Comparison of ENCODE assay signal across 15 cellular contexts in the genomic region with DNA sequence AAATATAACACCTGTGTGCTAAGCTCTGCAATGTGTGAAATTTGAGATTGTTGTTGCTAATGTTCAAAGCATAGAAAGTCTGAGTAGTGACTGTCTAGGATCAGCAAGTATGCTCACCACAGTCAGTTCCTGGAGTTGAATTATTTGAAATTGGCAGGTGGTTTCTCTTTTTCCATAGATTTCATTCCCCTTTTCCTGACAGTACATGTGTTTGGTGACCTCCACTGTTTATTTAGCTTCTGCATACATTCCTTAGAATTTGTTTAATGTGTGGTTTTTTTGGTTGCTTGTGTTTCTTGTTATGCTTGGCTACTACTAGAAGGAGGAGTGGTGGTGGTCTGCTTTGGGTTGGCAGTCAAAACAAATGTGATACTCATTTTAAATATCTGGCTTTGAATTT. TPM values are rescaled to one million over a fixed set of nuclear protein-coding genes. Genes with fewer than 3 reads are reported as not detected.
"Had no signal": no experiment of that assay in that cellular context is flagged by ENCODE, and none has a peak within 500 bp of the region (broad histone marks: within the 10 kb centered on the region; RNA-seq: fewer than 3 reads in every experiment).

No MANE protein-coding gene starts in this region.

- DNase-seq: activated CD4-positive, alpha-beta T cell treated with anti-CD3 and anti-CD28 coated beads, Interleukin-2, amount 10 ng/mL, durations not matched to agents 24 days and 14 days; activated CD8-positive, alpha-beta T cell treated with anti-CD3 and anti-CD28 coated beads for 36 hours; activated naive CD4-positive, alpha-beta T cell treated with anti-CD3 and anti-CD28 coated beads for 36 hours; activated T-cell treated with anti-CD3 and anti-CD28 coated beads, Interleukin-2, amount 50 U/mL, for 1 hour; anterior cingulate cortex; dorsolateral prefrontal cortex; foreskin melanocyte; hypothalamus; natural killer cell; sigmoid colon; spleen; stimulated activated CD8-positive, alpha-beta memory T cell treated with anti-CD3 and anti-CD28 coated beads, Interleukin-4, amount 100 ng/mL, for 48 hours; stimulated activated naive CD4-positive, alpha-beta T cell; T1000; upper lobe of right lung had no signal

RNA-seq across cellular contexts. Expression of gene FOXP2, which starts 52.3 kb away (rescaled TPM):
- total RNA-seq: activated CD8-positive, alpha-beta T cell treated with anti-CD3 and anti-CD28 coated beads for 36 hours; activated naive CD4-positive, alpha-beta T cell treated with anti-CD3 and anti-CD28 coated beads for 36 hours; natural killer cell had no signal
